Comparison of ENCODE assay signal across 21 cellular contexts in the genomic region with DNA sequence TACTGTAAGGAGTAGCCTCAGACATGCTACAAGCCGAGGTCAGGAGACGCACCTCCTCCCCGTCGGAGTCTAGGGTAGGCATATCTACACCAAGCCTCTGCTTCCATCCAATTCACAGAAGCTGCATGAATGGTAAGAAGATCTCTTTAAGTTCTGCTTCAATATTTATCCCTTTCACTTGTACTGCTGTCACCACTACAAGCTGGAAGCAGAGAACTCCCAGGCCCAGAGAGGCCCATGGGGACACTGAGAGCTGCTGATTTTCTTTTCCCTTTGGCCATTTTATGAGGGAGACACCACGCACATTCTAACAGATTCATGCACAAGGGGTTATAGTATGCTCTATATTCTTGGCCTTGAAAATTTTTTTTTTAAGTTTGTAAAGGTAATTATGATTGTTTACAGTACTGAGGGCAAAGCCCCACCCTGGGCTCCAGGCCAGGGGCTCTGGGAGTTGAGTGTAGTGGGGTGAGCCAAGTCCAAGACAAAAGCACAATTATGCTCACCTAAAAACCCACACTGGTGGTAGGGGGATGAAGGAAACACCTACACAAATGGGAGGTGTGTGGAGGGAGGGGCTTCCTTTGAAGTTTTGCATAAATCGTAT.
DNase-seq lines count a peak whose midpoint lies in the region; FAIRE-seq and TF ChIP-seq lines count a peak whose summit lies in the region.
"Had no signal": no experiment of that assay in that cellular context is flagged by ENCODE, and none has a peak within 500 bp of the region (broad histone marks: within the 10 kb centered on the region; RNA-seq: fewer than 3 reads in every experiment).

No MANE protein-coding gene starts in this region.

- no peak for TF ChIP-seq POLR2A in breast epithelium (IDR thresholded peaks at IDR 0.05)

- CTCF ChIA-PET in MCF 10A (lab: Yijun Ruan, JAX), result interaction anchor here (1.1 kb wide), 1 partner anchor 56 kb away, joined by 3 read pairs; no protein-coding TSS in a partner anchor

- no peak overlapping the region for H3K4me2 ChIP-seq in GM23248 (ENCODE audit: unreplicated experiment)

- H3K4me3 ChIP-seq in breast epithelium (no peak overlapping the region), colonic mucosa (no peak overlapping the region), small intestine (ENCODE audit: low read depth in 1 of 2, low read length in 2 of 2) (no peak overlapping the region), GM23248 (no peak overlapping the region)
- H3K4me3 ChIP-seq: lung, SJCRH30, testis had no signal

- in situ Hi-C loops in GM23248 (cut with MboI), result no loop called here

- H3K36me3 ChIP-seq in breast epithelium, result no peaks in the 10 kb centered on the region
- no peaks in the 10 kb centered on the region for H3K36me3 ChIP-seq in colonic mucosa
- no peaks in the 10 kb centered on the region for H3K36me3 ChIP-seq in small intestine (ENCODE audit: control insufficient read depth in 2 of 2, insufficient read depth in 2 of 2, low read length in 2 of 2)
- H3K36me3 ChIP-seq in GM23248 (ENCODE audit: low read depth), result no peaks in the 10 kb centered on the region
- H3K36me3 ChIP-seq: SJCRH30 had no signal

- H3F3A ChIP-seq in GM23248 (ENCODE audit: insufficient read depth), result no peaks in the 10 kb centered on the region

- no peaks in the 10 kb centered on the region for H3K9me3 Mint-ChIP-seq in MCF 10A (ENCODE audit: unreplicated experiment)
- H3K9me3 Mint-ChIP-seq: activated CD4-positive, alpha-beta T cell treated with anti-CD3 and anti-CD28 coated beads, Interleukin-2, amount 10 ng/mL, durations not matched to agents 24 days and 14 days; naive B cell had no signal

- no peaks in the 10 kb centered on the region for H3K36me3 Mint-ChIP-seq in MCF 10A (ENCODE audit: insufficient read depth, unreplicated experiment)
- H3K36me3 Mint-ChIP-seq: activated CD8-positive, alpha-beta memory T cell treated with anti-CD3 and anti-CD28 coated beads, Interleukin-2, amount 10 ng/mL, durations not matched to agents 7 days and 5 days; activated naive CD8-positive, alpha-beta T cell treated with anti-CD3 and anti-CD28 coated beads, Interleukin-2, amount 10 ng/mL, durations not matched to agents 7 days and 5 days had no signal

- H3K4me1 Mint-ChIP-seq in MCF 10A (ENCODE audit: insufficient read depth, unreplicated experiment), result peaks cover 13% of the 10 kb centered on the region
- H3K4me1 Mint-ChIP-seq: activated CD8-positive, alpha-beta memory T cell treated with anti-CD3 and anti-CD28 coated beads, Interleukin-2, amount 10 ng/mL, durations not matched to agents 7 days and 5 days; activated naive CD8-positive, alpha-beta T cell treated with anti-CD3 and anti-CD28 coated beads, Interleukin-2, amount 10 ng/mL, durations not matched to agents 7 days and 5 days had no signal

- no peaks in the 10 kb centered on the region for H4K20me1 ChIP-seq in GM23248 (ENCODE audit: insufficient read depth)

- no peaks in the 10 kb centered on the region for H3K79me2 ChIP-seq in GM23248 (ENCODE audit: insufficient read depth)

- BruUV-seq in MCF 10A (replicated peaks; lab: Mats Ljungman, UMichigan), result no TSS peak

- H3K27me3 ChIP-seq in breast epithelium, result no peaks in the 10 kb centered on the region
- H3K27me3 ChIP-seq in colonic mucosa, result no peaks in the 10 kb centered on the region
- no peaks in the 10 kb centered on the region for H3K27me3 ChIP-seq in small intestine (ENCODE audit: control insufficient read depth in 2 of 2, insufficient read depth in 2 of 2, low read length in 2 of 2)
- H3K27me3 ChIP-seq in GM23248 (replicated peaks; ENCODE audit: insufficient read depth), result no peaks in the 10 kb centered on the region
- H3K27me3 ChIP-seq: SJCRH30, testis had no signal

- no peaks in the 10 kb centered on the region for H3K9me3 ChIP-seq in breast epithelium
- H3K9me3 ChIP-seq in colonic mucosa, result no peaks in the 10 kb centered on the region
- H3K9me3 ChIP-seq in small intestine (ENCODE audit: control insufficient read depth, low read depth), result no peaks in the 10 kb centered on the region
- H3K9me3 ChIP-seq in GM23248 (ENCODE audit: low read depth), result no peaks in the 10 kb centered on the region
- H3K9me3 ChIP-seq: SJCRH30, testis had no signal

- TF ChIP-seq CTCF in breast epithelium (IDR thresholded peaks at IDR 0.05) (no peak), MCF 10A (IDR thresholded peaks at IDR 0.05; ENCODE audit: unreplicated experiment) (no peak), colonic mucosa (IDR thresholded peaks at IDR 0.05) (no peak), D721Med (IDR thresholded peaks at IDR 0.05; ENCODE audit: insufficient read depth, missing control alignments) (no peak)

- no peak overlapping the region for H3K27ac Mint-ChIP-seq in MCF 10A (ENCODE audit: low read depth, unreplicated experiment)
- H3K27ac Mint-ChIP-seq: activated CD4-positive, alpha-beta T cell treated with anti-CD3 and anti-CD28 coated beads, Interleukin-2, amount 10 ng/mL, durations not matched to agents 24 days and 14 days; activated CD8-positive, alpha-beta memory T cell treated with anti-CD3 and anti-CD28 coated beads, Interleukin-2, amount 10 ng/mL, durations not matched to agents 7 days and 5 days; activated naive CD8-positive, alpha-beta T cell treated with anti-CD3 and anti-CD28 coated beads, Interleukin-2, amount 10 ng/mL, durations not matched to agents 7 days and 5 days; naive B cell had no signal

- WGBS in small intestine, 3 donors, result 14 to 70% (median 45%) methylated on average over 6 of the region's 6 CpGs
- 85 to 87% methylated on average over 6 of the region's 6 CpGs for WGBS in GM23248 (ENCODE audit: low coverage in 1 of 2, low lambda C conversion rate in 2 of 2, missing lambda C conversion rate in 2 of 2), 2 experiments

- FAIRE-seq in small intestine (lab: Jason Lieb, UNC), result no peak
- FAIRE-seq in D721Med (lab: Jason Lieb, UNC), result no peak
- FAIRE-seq: G401.6 had no signal

- peaks cover 3% of the 10 kb centered on the region for H3K27me3 Mint-ChIP-seq in MCF 10A (ENCODE audit: insufficient read depth, unreplicated experiment)
- H3K27me3 Mint-ChIP-seq: activated CD4-positive, alpha-beta T cell treated with anti-CD3 and anti-CD28 coated beads, Interleukin-2, amount 10 ng/mL, durations not matched to agents 24 days and 14 days; activated CD8-positive, alpha-beta memory T cell treated with anti-CD3 and anti-CD28 coated beads, Interleukin-2, amount 10 ng/mL, durations not matched to agents 7 days and 5 days; activated naive CD8-positive, alpha-beta T cell treated with anti-CD3 and anti-CD28 coated beads, Interleukin-2, amount 10 ng/mL, durations not matched to agents 7 days and 5 days; naive B cell had no signal

- no peak overlapping the region for H3K4me3 Mint-ChIP-seq in MCF 10A (ENCODE audit: unreplicated experiment)
- H3K4me3 Mint-ChIP-seq: activated CD4-positive, alpha-beta T cell treated with anti-CD3 and anti-CD28 coated beads, Interleukin-2, amount 10 ng/mL, durations not matched to agents 24 days and 14 days; activated CD8-positive, alpha-beta memory T cell treated with anti-CD3 and anti-CD28 coated beads, Interleukin-2, amount 10 ng/mL, durations not matched to agents 7 days and 5 days; activated naive CD8-positive, alpha-beta T cell treated with anti-CD3 and anti-CD28 coated beads, Interleukin-2, amount 10 ng/mL, durations not matched to agents 7 days and 5 days had no signal

- H3K9ac ChIP-seq in colonic mucosa (ENCODE audit: low read depth in 2 of 2, low read length in 2 of 2), result peak overlapping the region in 1 of 2 donors; percentile 19
- no peak overlapping the region for H3K9ac ChIP-seq in GM23248

- no peak for DNase-seq in breast epithelium (ENCODE audit: low spot score in 2 of 2)
- no peak for DNase-seq in MCF 10A (ENCODE audit: unreplicated experiment)
- DNase-seq in NCI-H1105 (lab: John Stamatoyannopoulos, UW), result peak; percentile 84
- DNase-seq in colonic mucosa, result peak; percentile 90
- DNase-seq in small intestine, result peak; percentile 61
- no peak for DNase-seq in activated effector memory CD4-positive, alpha-beta T cell treated with Interleukin-2 at 50 U/mL for 16 hours
- no peak for DNase-seq in D721Med (ENCODE audit: insufficient read length, low spot score)
- no peak for DNase-seq in GM23248
- DNase-seq: activated CD4-positive, alpha-beta T cell treated with anti-CD3 and anti-CD28 coated beads, Interleukin-2, amount 10 ng/mL, durations not matched to agents 24 days and 14 days; activated CD8-positive, alpha-beta memory T cell treated with anti-CD3 and anti-CD28 coated beads, Interleukin-2, amount 10 ng/mL, durations not matched to agents 7 days and 5 days; activated naive CD8-positive, alpha-beta T cell treated with anti-CD3 and anti-CD28 coated beads, Interleukin-2, amount 10 ng/mL, durations not matched to agents 7 days and 5 days; cortex of kidney; KG1; naive B cell; NCI-H2107; NCI-H524; OCI-M1; SJCRH30; testis had no signal

- intact Hi-C loops in breast epithelium (cut with DNase I; ENCODE audit: low total_unique reads) (no loop called here), MCF 10A (cut with micrococcal nuclease) (no loop called here), colonic mucosa (cut with DNase I) (no loop called here)

- H3K9me2 ChIP-seq in GM23248 (ENCODE audit: insufficient read depth), result no peaks in the 10 kb centered on the region

- no peak overlapping the region for H2AFZ ChIP-seq in GM23248

- POLR2A ChIA-PET in MCF 10A (lab: Yijun Ruan, JAX), result interaction anchor here (0.6 to 1.6 kb wide), 3 partner anchors 7 to 121 kb away, joined by 3 to 8 read pairs (median 3); no protein-coding TSS in a partner anchor

- no peaks in the 10 kb centered on the region for H3K4me1 ChIP-seq in breast epithelium
- H3K4me1 ChIP-seq in colonic mucosa, result peaks cover 9% of the 10 kb centered on the region
- peaks cover 0 to 9% of the 10 kb centered on the region in 2 donors for H3K4me1 ChIP-seq in small intestine (ENCODE audit: control insufficient read depth in 2 of 2, insufficient read depth in 1 of 2, low read depth in 1 of 2, low read length in 1 of 2)
- no peaks in the 10 kb centered on the region for H3K4me1 ChIP-seq in GM23248 (ENCODE audit: insufficient read depth)
- H3K4me1 ChIP-seq: SJCRH30, testis had no signal

- H3K27ac ChIP-seq in breast epithelium (peak overlapping the region; percentile 58 to 70), colonic mucosa (peak overlapping the region; percentile 83), small intestine (ENCODE audit: low read depth in 1 of 2, low read length in 1 of 2) (peak overlapping the region in 1 of 2 donors; percentile 90), GM23248 (no peak overlapping the region)
- H3K27ac ChIP-seq: SJCRH30, testis had no signal

Comparison
In these comparisons a context has a peak if more than half of its experiments do, and no peak if none do; other contexts are left out.
1. DNase-seq: peak in NCI-H1105 (single experiment), colonic mucosa (single experiment) and small intestine (single experiment); none in breast epithelium (0 of 2), MCF 10A (single experiment), activated effector memory CD4-positive, alpha-beta T cell treated with Interleukin-2 at 50 U/mL for 16 hours (single experiment), D721Med (single experiment) and GM23248 (single experiment).